Comparison of ENCODE assay signal across 26 cellular contexts in the genomic region with DNA sequence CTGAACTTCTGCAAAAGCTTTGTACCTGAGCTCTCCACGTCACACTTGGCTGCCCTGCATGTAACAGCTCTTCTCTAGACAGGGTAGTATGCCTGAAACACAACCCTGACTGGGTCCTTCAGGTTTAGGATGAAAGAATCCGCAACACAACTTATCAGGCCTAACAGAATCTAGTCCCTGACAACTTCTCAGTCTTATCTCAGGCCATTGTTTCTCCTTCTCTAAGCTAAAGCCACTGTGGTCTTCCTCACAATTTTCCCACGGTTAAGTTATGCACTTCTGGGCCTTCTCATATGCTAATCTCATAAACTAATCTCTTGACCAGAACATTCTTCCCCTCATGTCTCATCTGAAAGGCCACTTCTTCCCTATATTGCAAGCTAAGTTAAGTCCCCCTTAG. TPM values are rescaled to one million over a fixed set of nuclear protein-coding genes. Genes with fewer than 3 reads are reported as not detected.
"Had no signal": no experiment of that assay in that cellular context is flagged by ENCODE, and none has a peak within 500 bp of the region (broad histone marks: within the 10 kb centered on the region; RNA-seq: fewer than 3 reads in every experiment).

No MANE protein-coding gene starts in this region.

- H3K4me1 Mint-ChIP-seq: activated CD4-positive, alpha-beta T cell treated with anti-CD3 and anti-CD28 coated beads, Interleukin-2, amount 10 ng/mL, durations not matched to agents 7 days and 5 days; activated naive CD4-positive, alpha-beta T cell treated with anti-CD3 and anti-CD28 coated beads, Interleukin-2, amount 10 ng/mL, durations not matched to agents 7 days and 5 days; activated naive CD8-positive, alpha-beta T cell treated with anti-CD3 and anti-CD28 coated beads, Interleukin-2, amount 50 U/mL, for 24 hours had no signal

- DNase-seq: activated CD4-positive, alpha-beta T cell treated with anti-CD3 and anti-CD28 coated beads, Interleukin-2, amount 10 ng/mL, durations not matched to agents 7 days and 5 days; activated CD8-positive, alpha-beta memory T cell treated with anti-CD3 and anti-CD28 coated beads, Interleukin-2, amount 50 U/mL, for 4 hours; activated effector memory CD4-positive, alpha-beta T cell treated with Interleukin-2 at 50 U/mL for 16 hours; activated naive CD4-positive, alpha-beta T cell treated with anti-CD3 and anti-CD28 coated beads, Interleukin-2, amount 10 ng/mL, durations not matched to agents 7 days and 5 days; activated naive CD8-positive, alpha-beta T cell treated with anti-CD3 and anti-CD28 coated beads, Interleukin-2, amount 50 U/mL, for 24 hours; activated T-cell treated with anti-CD3 and anti-CD28 coated beads, Interleukin-2, amount 50 U/mL, for 48 hours; aorta; cerebellar nuclear complex; cortex of kidney; effector CD4-positive, alpha-beta T cell; islet precursor cell; left colon; lower lobe of right lung; stimulated activated CD4-positive, alpha-beta T cell treated with anti-CD3 and anti-CD28 coated beads, Interleukin-2, amount 100 ng/mL, for 48 hours had no signal

- ATAC-seq: activated CD4-positive, CD25-positive, alpha-beta regulatory T cell treated with anti-CD3 and anti-CD28 coated beads, Interleukin-2, amount 50 U/mL, for 24 hours; activated naive CD8-positive, alpha-beta T cell treated with anti-CD3 and anti-CD28 coated beads, Interleukin-2, amount 50 U/mL, for 24 hours; left colon; lower lobe of right lung had no signal

- H3K27ac Mint-ChIP-seq: activated CD4-positive, alpha-beta T cell treated with anti-CD3 and anti-CD28 coated beads, Interleukin-2, amount 10 ng/mL, durations not matched to agents 7 days and 5 days; activated naive CD4-positive, alpha-beta T cell treated with anti-CD3 and anti-CD28 coated beads, Interleukin-2, amount 10 ng/mL, durations not matched to agents 7 days and 5 days; activated naive CD8-positive, alpha-beta T cell treated with anti-CD3 and anti-CD28 coated beads, Interleukin-2, amount 50 U/mL, for 24 hours; stimulated activated naive CD8-positive, alpha-beta T cell treated with anti-CD3 and anti-CD28 coated beads, Interleukin-15, Interleukin-2, amounts not matched to agents 100 ng/mL and 50 ng/mL, for 24 hours had no signal

- H3K36me3 Mint-ChIP-seq: activated naive CD4-positive, alpha-beta T cell treated with anti-CD3 and anti-CD28 coated beads, Interleukin-2, amount 10 ng/mL, durations not matched to agents 7 days and 5 days had no signal

- H3K4me3 Mint-ChIP-seq: activated CD4-positive, alpha-beta T cell treated with anti-CD3 and anti-CD28 coated beads, Interleukin-2, amount 10 ng/mL, durations not matched to agents 7 days and 5 days; activated naive CD4-positive, alpha-beta T cell treated with anti-CD3 and anti-CD28 coated beads, Interleukin-2, amount 10 ng/mL, durations not matched to agents 7 days and 5 days; activated naive CD8-positive, alpha-beta T cell treated with anti-CD3 and anti-CD28 coated beads, Interleukin-2, amount 50 U/mL, for 24 hours; stimulated activated naive CD8-positive, alpha-beta T cell treated with anti-CD3 and anti-CD28 coated beads, Interleukin-15, Interleukin-2, amounts not matched to agents 100 ng/mL and 50 ng/mL, for 24 hours had no signal

- H3K27me3 Mint-ChIP-seq: activated naive CD4-positive, alpha-beta T cell treated with anti-CD3 and anti-CD28 coated beads, Interleukin-2, amount 10 ng/mL, durations not matched to agents 7 days and 5 days had no signal

- H3K9me3 Mint-ChIP-seq: activated CD4-positive, alpha-beta T cell treated with anti-CD3 and anti-CD28 coated beads, Interleukin-2, amount 10 ng/mL, durations not matched to agents 7 days and 5 days; activated naive CD4-positive, alpha-beta T cell treated with anti-CD3 and anti-CD28 coated beads, Interleukin-2, amount 10 ng/mL, durations not matched to agents 7 days and 5 days; activated naive CD8-positive, alpha-beta T cell treated with anti-CD3 and anti-CD28 coated beads, Interleukin-2, amount 50 U/mL, for 24 hours; stimulated activated naive CD8-positive, alpha-beta T cell treated with anti-CD3 and anti-CD28 coated beads, Interleukin-15, Interleukin-2, amounts not matched to agents 100 ng/mL and 50 ng/mL, for 24 hours had no signal

- H3K4me3 ChIP-seq: esophagus muscularis mucosa, hepatocyte, lower lobe of right lung, tibial nerve had no signal

RNA-seq across cellular contexts. Expression of gene TMPRSS11B, which starts 10.8 kb away (rescaled TPM):
- total RNA-seq: activated CD4-positive, alpha-beta T cell treated with anti-CD3 and anti-CD28 coated beads, Interleukin-2, amount 10 ng/mL, durations not matched to agents 7 days and 5 days; aorta; endothelial cell of umbilical vein; glomerular endothelial cell; left colon; lower lobe of right lung; myocyte; omental fat pad; posterior vena cava; skeletal muscle tissue; T-helper 2 cell treated with Interferon-gamma antibody and Interleukin-4, amounts not matched to agents 100 ng/mL and 5 ng/mL, for 36 hours; tibial nerve had no signal
